In genomic region chr17:21253646-21254441, GRCh38 we compare ENCODE assay signal across 1 cellular context.
TF ChIP-seq lines count a peak whose summit lies in the region.

No MANE protein-coding gene starts in this region.

TF ChIP-seq in H1, 55 proteins besides CTCF, POLR2A, EP300 and RAD21 (continued from another document):
- TF ChIP-seq NRF1 (IDR thresholded peaks at IDR 0.05; ENCODE audit: low read depth, low read length), result no peak
- TF ChIP-seq TAF1 (IDR thresholded peaks at IDR 0.05; ENCODE audit: low read depth, low read length), result no peak
- TF ChIP-seq HDAC2 (IDR thresholded peaks at IDR 0.05; ENCODE audit: borderline replicate concordance in 1 of 2, low read depth in 2 of 2, low read length in 2 of 2), result peak in 1 of 2 experiments; percentile 82; a peak in 1 of 4 replicates
- peak; percentile 62 for TF ChIP-seq ASH2L (IDR thresholded peaks at IDR 0.05; ENCODE audit: low read length)
TF ChIP-seq in H1: peak in this region for 3.
